ENCODE assay signal across 8 cellular contexts in genomic region chr6:4647414-4648365, GRCh38.
A peak's percentile ranks its signal among the peaks of the same experiment; 100 is the strongest.
DNase-seq lines count a peak whose midpoint lies in the region; ATAC-seq, FAIRE-seq and TF ChIP-seq lines count a peak whose summit lies in the region.

No MANE protein-coding gene starts in this region.

- no peak for DNase-seq in CD14-positive monocyte (ENCODE audit: low spot score)
- peak; percentile 15 for DNase-seq in HuH-7 (ENCODE audit: low spot score)
- DNase-seq in SK-N-DZ (ENCODE audit: low spot score): peak; percentile 43
- DNase-seq in ecto neural progenitor cell (ENCODE audit: low spot score): peak; percentile 87
- peak; percentile 53 for DNase-seq in HepG2 (ENCODE audit: low spot score)
- DNase-seq in stimulated activated CD4-positive, alpha-beta T cell treated with anti-CD3 and anti-CD28 coated beads, Interleukin-4, amount 100 ng/mL, for 1 hour: peak; percentile 7
- no peak for DNase-seq in stimulated activated naive CD4-positive, alpha-beta T cell treated with Interleukin-2 at 50 U/mL for 16 hours (lab: John Stamatoyannopoulos, UW)

- no peaks in the 10 kb centered on the region for H3K36me3 ChIP-seq in HepG2 (replicated peaks in 1 of 2; ENCODE audit: control insufficient read depth in 1 of 2, insufficient read depth in 2 of 2, low read length in 2 of 2)

- peak overlapping the region; percentile 71 to 84 for H3K4me3 Mint-ChIP-seq in CD14-positive monocyte

- TF ChIP-seq CTCF in CD14-positive monocyte (IDR thresholded peaks at IDR 0.05) (no peak), HepG2 (CRISPR knock-in tag; IDR thresholded peaks at IDR 0.05) (0 out of 2 replicates have a peak, but pooled peaks have one; percentile 25)

- H3K27me3 Mint-ChIP-seq in CD14-positive monocyte (ENCODE audit: low read depth in 3 of 3): peaks cover 21 to 22% (median 21%) of the 10 kb centered on the region in 3 donors

- POLR2A ChIA-PET in HepG2 (lab: Yijun Ruan, JAX): interaction anchor here (1.2 to 1.3 kb wide), 2 partner anchors 9 to 128 kb away, joined by 3 to 7 read pairs; partner anchors contain the start of gene CDYL

- no peak overlapping the region for H3K27ac ChIP-seq in HepG2 (ENCODE audit: extremely low read length, insufficient read depth, low read length)

- intact Hi-C loops in CD14-positive monocyte (cut with micrococcal nuclease): no loop called here
- intact Hi-C loops in HepG2 (cut with micrococcal nuclease; ENCODE audit: unreplicated experiment): loop anchor here (5.0 kb wide), 2 partner anchors 130 to 200 kb away; partner anchors contain the start of gene CDYL

- H3K4me1 ChIP-seq in HepG2 (ENCODE audit: insufficient read depth, low read length): peaks cover 12% of the 10 kb centered on the region

- TF ChIP-seq POLR2A in HepG2 (IDR thresholded peaks at IDR 0.05; ENCODE audit: insufficient read depth in 1 of 2, low read depth in 2 of 2, low read length in 2 of 2): no peak

- H3K4me1 Mint-ChIP-seq in CD14-positive monocyte: peaks cover 9% of the 10 kb centered on the region

- H3K27me3 ChIP-seq in HepG2 (ENCODE audit: control insufficient read depth in 1 of 2, insufficient read depth in 2 of 2, low read length in 2 of 2): peaks cover 0 to 29% of the 10 kb centered on the region in 2 experiments; a peak in 2 of 5 replicates

- H3K27ac Mint-ChIP-seq in CD14-positive monocyte: peak overlapping the region in 2 of 7 donors; percentile 10 to 13

- no peak for FAIRE-seq in HepG2 (lab: Jason Lieb, UNC)

- TF ChIP-seq RAD21 in HepG2 (CRISPR knock-in tag; IDR thresholded peaks at IDR 0.05): no peak

- in situ Hi-C loops in HepG2 (cut with HindIII; ENCODE audit: extremely low pct_ligation_motif_present, low pct_unique_long_range_greater_than_20kb): no loop called here

- no peak overlapping the region; the same call in 1 of the 2 replicates for H3K9ac ChIP-seq in HepG2 (ENCODE audit: insufficient read depth, low read depth, low read length)

- CTCF ChIA-PET in HepG2 (lab: Yijun Ruan, JAX; ENCODE audit: low intra/inter-chr PET ratio, low total read pairs): no interaction called here

- H4K20me1 ChIP-seq in HepG2 (ENCODE audit: insufficient read depth, low read length): no peaks in the 10 kb centered on the region

- 11% methylated on average over 21 of the region's 22 CpGs for WGBS in HepG2 (ENCODE audit: low lambda C conversion rate)

- H3K4me2 ChIP-seq in HepG2 (ENCODE audit: low read depth, low read length): peak overlapping the region; percentile 84

- ATAC-seq in HepG2 (peak; percentile 95), GM21576 (IDR thresholded peaks at IDR 0.05; ENCODE audit: unreplicated experiment) (no peak)

- no TSS peak for BruUV-seq in HepG2 (replicated peaks; lab: Mats Ljungman, UMichigan)

- H3K9me3 ChIP-seq in HepG2 (ENCODE audit: low read length): no peaks in the 10 kb centered on the region

- peaks cover 0 to 5% (median 2%) of the 10 kb centered on the region in 7 donors for H3K9me3 Mint-ChIP-seq in CD14-positive monocyte

- H3K4me3 ChIP-seq in HepG2 (replicated peaks in 1 of 3; ENCODE audit: insufficient read depth in 1 of 3, low read depth in 2 of 3, low read length in 3 of 3): peak overlapping the region; percentile 4 to 53 (median 11); a peak in 4 of 6 replicates

- no peak for TF ChIP-seq EP300 in HepG2 (IDR thresholded peaks at IDR 0.05; ENCODE audit: low read depth in 2 of 2, low read length in 2 of 2)
- 0 out of 2 replicates have a peak, but pooled peaks have one; percentile 25 for TF ChIP-seq EP300 in HepG2 (CRISPR knock-in tag; IDR thresholded peaks at IDR 0.05; ENCODE audit: borderline replicate concordance)

- peak overlapping the region; percentile 47 for H2AFZ ChIP-seq in HepG2 (ENCODE audit: low read length)

- H3K36me3 Mint-ChIP-seq in CD14-positive monocyte: no peaks in the 10 kb centered on the region

- H3K79me2 ChIP-seq in HepG2 (ENCODE audit: insufficient read depth, low read length): no peaks in the 10 kb centered on the region

TF ChIP-seq in HepG2, 621 proteins besides CTCF, POLR2A, EP300 and RAD21 (continues in another document):
- TF ChIP-seq ZNF883 (CRISPR knock-in tag; IDR thresholded peaks at IDR 0.05; ENCODE audit: not compliant biosample characterization) (peak; percentile 83), ZNF761 (CRISPR knock-in tag; conservative IDR thresholded peaks at IDR 0.05) (no peak; the same call in 1 of the 2 replicates), CCAR2 (optimal IDR thresholded peaks at IDR 0.05; ENCODE audit: low read depth, low read length) (no peak), THAP9 (CRISPR knock-in tag; IDR thresholded peaks at IDR 0.05; ENCODE audit: borderline replicate concordance) (peak; percentile 83; the same call in 1 of the 2 replicates), ZNF235 (CRISPR knock-in tag; IDR thresholded peaks at IDR 0.05; ENCODE audit: borderline replicate concordance) (peak; percentile 61; the same call in 1 of the 2 replicates), SALL2 (CRISPR knock-in tag; IDR thresholded peaks at IDR 0.05) (no peak; the same call in 1 of the 2 replicates), NFYB (CRISPR knock-in tag; IDR thresholded peaks at IDR 0.05) (no peak), HOXA5 (CRISPR knock-in tag; IDR thresholded peaks at IDR 0.05) (peak; percentile 73; the same call in 1 of the 2 replicates), SPEN (CRISPR knock-in tag; IDR thresholded peaks at IDR 0.05; ENCODE audit: low read depth) (peak; percentile 82), HOXA3 (CRISPR knock-in tag; IDR thresholded peaks at IDR 0.05) (peak; percentile 80; the same call in 1 of the 2 replicates), NCOA5 (CRISPR knock-in tag; IDR thresholded peaks at IDR 0.05) (no peak), ZFP36 (IDR thresholded peaks at IDR 0.05; ENCODE audit: borderline replicate concordance, low read depth, low read length, partially characterized antibody) (no peak)
- TF ChIP-seq, protein P1, sequence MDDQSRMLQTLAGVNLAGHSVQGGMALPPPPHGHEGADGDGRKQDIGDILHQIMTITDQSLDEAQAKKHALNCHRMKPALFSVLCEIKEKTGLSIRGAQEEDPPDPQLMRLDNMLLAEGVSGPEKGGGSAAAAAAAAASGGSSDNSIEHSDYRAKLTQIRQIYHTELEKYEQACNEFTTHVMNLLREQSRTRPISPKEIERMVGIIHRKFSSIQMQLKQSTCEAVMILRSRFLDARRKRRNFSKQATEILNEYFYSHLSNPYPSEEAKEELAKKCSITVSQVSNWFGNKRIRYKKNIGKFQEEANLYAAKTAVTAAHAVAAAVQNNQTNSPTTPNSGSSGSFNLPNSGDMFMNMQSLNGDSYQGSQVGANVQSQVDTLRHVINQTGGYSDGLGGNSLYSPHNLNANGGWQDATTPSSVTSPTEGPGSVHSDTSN (CRISPR knock-in tag; IDR thresholded peaks at IDR 0.05; ENCODE audit: borderline replicate concordance): no peak
- TF ChIP-seq, protein P2, sequence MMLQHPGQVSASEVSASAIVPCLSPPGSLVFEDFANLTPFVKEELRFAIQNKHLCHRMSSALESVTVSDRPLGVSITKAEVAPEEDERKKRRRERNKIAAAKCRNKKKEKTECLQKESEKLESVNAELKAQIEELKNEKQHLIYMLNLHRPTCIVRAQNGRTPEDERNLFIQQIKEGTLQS (CRISPR knock-in tag; IDR thresholded peaks at IDR 0.05): peak; percentile 38; the same call in 1 of the 2 replicates

Comparison
In these comparisons a context has a peak if more than half of its experiments do, and no peak if none do; other contexts are left out.
1. DNase-seq: peak in HuH-7 (single experiment), SK-N-DZ (single experiment), ecto neural progenitor cell (single experiment), HepG2 (single experiment) and stimulated activated CD4-positive, alpha-beta T cell treated with anti-CD3 and anti-CD28 coated beads, Interleukin-4, amount 100 ng/mL, for 1 hour (single experiment); none in CD14-positive monocyte (single experiment) and stimulated activated naive CD4-positive, alpha-beta T cell treated with Interleukin-2 at 50 U/mL for 16 hours (single experiment).